Comparison of ENCODE assay signal across 9 cellular contexts in the genomic region with DNA sequence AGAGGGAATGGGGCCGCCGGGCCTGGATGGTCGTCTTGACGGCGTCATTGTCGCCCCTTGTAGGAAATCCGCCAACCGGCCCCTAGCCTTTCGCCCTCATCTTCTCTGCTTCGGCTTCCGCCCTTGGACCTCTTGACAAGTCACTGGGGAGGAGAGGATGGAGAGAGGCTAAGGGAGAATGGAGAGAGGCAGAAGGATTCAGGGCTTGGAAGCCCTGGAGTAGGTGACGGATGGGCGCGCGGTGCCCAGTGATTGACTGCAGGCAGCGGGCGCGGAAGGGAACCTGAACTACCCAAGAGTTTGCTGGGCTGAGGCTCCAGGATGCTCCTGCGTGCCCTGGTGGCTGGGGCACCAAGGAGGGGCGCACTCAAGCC. TPM values are rescaled to one million over a fixed set of nuclear protein-coding genes. Genes with fewer than 3 reads are reported as not detected.
DNase-seq lines count a peak whose midpoint lies in the region; ATAC-seq and TF ChIP-seq lines count a peak whose summit lies in the region.
"Had no signal": no experiment of that assay in that cellular context is flagged by ENCODE, and none has a peak within 500 bp of the region (broad histone marks: within the 10 kb centered on the region; RNA-seq: fewer than 3 reads in every experiment).

No MANE protein-coding gene starts in this region.

- H3K4me3 ChIP-seq in prostate gland: peak overlapping the region; percentile 13 to 21

- WGBS in prostate gland: 6% methylated on average over 20 of the region's 20 CpGs

- H3K27ac ChIP-seq in prostate gland: no peak overlapping the region

- DNase-seq in NCI-H526 treated with DMSO at 0.1 percent for 48 hours (lab: John Stamatoyannopoulos, UW) (peak; percentile 43), head of caudate nucleus (peak in 24 of 42 donors; percentile 3 to 46 (median 19)), prostate gland (ENCODE audit: low spot score) (no peak), AG08395 (ENCODE audit: low spot score) (no peak), OCI-M1 (lab: John Stamatoyannopoulos, UW) (no peak)
- DNase-seq: activated naive CD8-positive, alpha-beta T cell treated with anti-CD3 and anti-CD28 coated beads, Interleukin-2, amount 50 U/mL, for 24 hours had no signal

- peaks cover 9% of the 10 kb centered on the region for H3K27me3 ChIP-seq in prostate gland (replicated peaks; ENCODE audit: insufficient read depth)

- TF ChIP-seq CTCF in prostate gland (IDR thresholded peaks at IDR 0.05): no peak

- no peaks in the 10 kb centered on the region; the same call in 1 of the 2 replicates for H3K9me3 ChIP-seq in ES-I3 (ENCODE audit: control insufficient read depth, insufficient read depth, low read length)
- no peaks in the 10 kb centered on the region for H3K9me3 ChIP-seq in prostate gland

- intact Hi-C loops in head of caudate nucleus (cut with DNase I) (no loop called here), prostate gland (cut with DNase I) (no loop called here)

- H3K36me3 ChIP-seq in ES-I3 (ENCODE audit: insufficient read depth, low read length) (no peaks in the 10 kb centered on the region), prostate gland (no peaks in the 10 kb centered on the region)

- H3K9ac ChIP-seq in ES-I3 (ENCODE audit: low read depth, low read length): peak overlapping the region; percentile 68

- no peak for TF ChIP-seq POLR2A in prostate gland (IDR thresholded peaks at IDR 0.05)

- H3K4me1 ChIP-seq in ES-I3 (ENCODE audit: insufficient read depth, low read length) (no peaks in the 10 kb centered on the region), prostate gland (replicated peaks) (no peaks in the 10 kb centered on the region)

- no peak for ATAC-seq in GM19324 (IDR thresholded peaks at IDR 0.05; ENCODE audit: low FRiP score, unreplicated experiment)
- ATAC-seq in HG02884 (IDR thresholded peaks at IDR 0.05; ENCODE audit: unreplicated experiment): no peak
- ATAC-seq: activated naive CD8-positive, alpha-beta T cell treated with anti-CD3 and anti-CD28 coated beads, Interleukin-2, amount 50 U/mL, for 24 hours had no signal

RNA-seq across cellular contexts. Expression of a gene that starts 0.7 kb away (rescaled TPM):
- total RNA-seq in prostate gland: 10 to 100 TPM; 18.1 to 55.4 TPM

Comparison
In these comparisons a context has a peak if more than half of its experiments do, and no peak if none do; other contexts are left out.
1. DNase-seq: peak in NCI-H526 treated with DMSO at 0.1 percent for 48 hours (single experiment) and head of caudate nucleus (24 of 42); none in prostate gland (single experiment), AG08395 (single experiment) and OCI-M1 (single experiment).